9 cellular contexts compared by ENCODE assay signal in genomic region chr15:90192961-90193786, GRCh38. TPM values are rescaled to one million over a fixed set of nuclear protein-coding genes. Genes with fewer than 3 reads are reported as not detected.
DNase-seq lines count a peak whose midpoint lies in the region; ATAC-seq and TF ChIP-seq lines count a peak whose summit lies in the region.
"Had no signal": no experiment of that assay in that cellular context is flagged by ENCODE, and none has a peak within 500 bp of the region (broad histone marks: within the 10 kb centered on the region; RNA-seq: fewer than 3 reads in every experiment).

No MANE protein-coding gene starts in this region.

- H3K27me3 ChIP-seq in adrenal gland = no peaks in the 10 kb centered on the region
- H3K27me3 ChIP-seq in right lobe of liver = no peaks in the 10 kb centered on the region
- no peaks in the 10 kb centered on the region for H3K27me3 ChIP-seq in tibial nerve

- H3K27ac ChIP-seq in adrenal gland (peak overlapping the region; percentile 65 to 80 (median 74)), right lobe of liver (peak overlapping the region; percentile 50 to 71 (median 56)), tibial nerve (peak overlapping the region; percentile 75 to 97 (median 86))

- H3K4me3 ChIP-seq in adrenal gland (no peak overlapping the region), right lobe of liver (no peak overlapping the region), tibial nerve (no peak overlapping the region)

- WGBS in adrenal gland, 4 donors = 28 to 52% (median 47%) methylated on average over 7 to 16 of the region's 16 CpGs
- WGBS in right lobe of liver (ENCODE audit: insufficient coverage, low coverage, low lambda C conversion rate, missing lambda C conversion rate) = 29% methylated on average over 9 of the region's 16 CpGs
- WGBS in tibial nerve, 2 donors = 44 to 52% methylated on average over 14 to 16 of the region's 16 CpGs

- TF ChIP-seq CTCF in adrenal gland (IDR thresholded peaks at IDR 0.05) (no peak), right lobe of liver (IDR thresholded peaks at IDR 0.05) (no peak), tibial nerve (IDR thresholded peaks at IDR 0.05) (no peak)

- no peak for TF ChIP-seq EP300 in tibial nerve (IDR thresholded peaks at IDR 0.05)

- no peaks in the 10 kb centered on the region for H3K9me3 ChIP-seq in adrenal gland (replicated peaks in 1 of 3)
- no peaks in the 10 kb centered on the region for H3K9me3 ChIP-seq in right lobe of liver
- no peaks in the 10 kb centered on the region for H3K9me3 ChIP-seq in tibial nerve

- no peaks in the 10 kb centered on the region for H3K27me3 Mint-ChIP-seq in activated CD4-positive, alpha-beta T cell treated with anti-CD3 and anti-CD28 coated beads, Interleukin-2, amount 10 ng/mL, durations not matched to agents 24 days and 14 days

- peaks cover 46 to 57% of the 10 kb centered on the region in 2 donors for H3K4me1 ChIP-seq in adrenal gland (replicated peaks in 1 of 2)
- H3K4me1 ChIP-seq in right lobe of liver = peaks cover 0 to 59% (median 19%) of the 10 kb centered on the region in 4 donors
- peaks cover 0 to 68% (median 52%) of the 10 kb centered on the region in 4 donors for H3K4me1 ChIP-seq in tibial nerve

- peak in 1 of 2 donors; percentile 10 for TF ChIP-seq POLR2A in adrenal gland (IDR thresholded peaks at IDR 0.05)
- no peak for TF ChIP-seq POLR2A in right lobe of liver (IDR thresholded peaks at IDR 0.05)
- TF ChIP-seq POLR2A in tibial nerve (IDR thresholded peaks at IDR 0.05) = no peak

- peak in 1 of 4 donors; percentile 3 for ATAC-seq in right lobe of liver
- no peak for ATAC-seq in GM21786 (IDR thresholded peaks at IDR 0.05; ENCODE audit: unreplicated experiment)
- ATAC-seq in GM18511 (IDR thresholded peaks at IDR 0.05; ENCODE audit: unreplicated experiment) = no peak

- no peaks in the 10 kb centered on the region for H3K9me3 Mint-ChIP-seq in activated CD4-positive, alpha-beta T cell treated with anti-CD3 and anti-CD28 coated beads, Interleukin-2, amount 10 ng/mL, durations not matched to agents 24 days and 14 days

- peak overlapping the region; percentile 62 for H3K4me3 Mint-ChIP-seq in activated CD4-positive, alpha-beta T cell treated with anti-CD3 and anti-CD28 coated beads, Interleukin-2, amount 10 ng/mL, durations not matched to agents 24 days and 14 days

- peaks cover 32% of the 10 kb centered on the region for H3K4me1 Mint-ChIP-seq in activated CD4-positive, alpha-beta T cell treated with anti-CD3 and anti-CD28 coated beads, Interleukin-2, amount 10 ng/mL, durations not matched to agents 24 days and 14 days

- no peak for DNase-seq in activated CD4-positive, alpha-beta T cell treated with anti-CD3 and anti-CD28 coated beads, Interleukin-2, amount 10 ng/mL, durations not matched to agents 24 days and 14 days
- DNase-seq in activated CD4-positive, alpha-beta T cell treated with anti-CD3 and anti-CD28 coated beads, Interleukin-2, amount 50 U/mL, for 4 hours = no peak
- DNase-seq in adrenal gland (peak in 3 of 7 donors; percentile 38 to 49 (median 41)), right lobe of liver (no peak), tibial nerve (ENCODE audit: low spot score in 2 of 2) (no peak)
- DNase-seq in stimulated activated CD4-positive, alpha-beta T cell treated with anti-CD3 and anti-CD28 coated beads, Interleukin-15, amount 100 ng/mL, for 24 hours = no peak
- DNase-seq: KG1 had no signal

- peak overlapping the region; percentile 10 for H3K27ac Mint-ChIP-seq in activated CD4-positive, alpha-beta T cell treated with anti-CD3 and anti-CD28 coated beads, Interleukin-2, amount 10 ng/mL, durations not matched to agents 24 days and 14 days

- H3K36me3 ChIP-seq in adrenal gland (replicated peaks in 1 of 2) (no peaks in the 10 kb centered on the region), right lobe of liver (no peaks in the 10 kb centered on the region), tibial nerve (peaks cover 0 to 4% (median 0%) of the 10 kb centered on the region in 3 donors)

- peaks cover 7% of the 10 kb centered on the region for H3K36me3 Mint-ChIP-seq in activated CD4-positive, alpha-beta T cell treated with anti-CD3 and anti-CD28 coated beads, Interleukin-2, amount 10 ng/mL, durations not matched to agents 24 days and 14 days (ENCODE audit: low read depth)

- intact Hi-C loops in activated CD4-positive, alpha-beta T cell treated with anti-CD3 and anti-CD28 coated beads, Interleukin-2, amount 10 ng/mL, durations not matched to agents 24 days and 14 days (cut with micrococcal nuclease) = no loop called here
- intact Hi-C loops in adrenal gland (cut with DNase I) = no loop called here
- intact Hi-C loops in right lobe of liver (cut with DNase I) = no loop called here

RNA-seq across cellular contexts. Expression of gene SEMA4B, which starts 8.0 kb away (rescaled TPM):
- total RNA-seq in activated CD4-positive, alpha-beta T cell treated with anti-CD3 and anti-CD28 coated beads, Interleukin-2, amount 10 ng/mL, durations not matched to agents 24 days and 14 days = 17.5 and 18.9 TPM in 2 replicates
- total RNA-seq in adrenal gland (100 to 1,000 TPM in 4 of 8 donors, 10 to 100 TPM in 4; 27.5 to 155 (median 97.3) TPM), right lobe of liver (10 to 100 TPM; 17.1 to 67.7 (median 20.3) TPM), tibial nerve (100 to 1,000 TPM in 1 of 4 donors, 10 to 100 TPM in 3; 43.1 to 104 (median 59.0) TPM)
- 10 to 100 TPM; 20.2 to 50.3 (median 41.6) TPM for polyA plus RNA-seq in adrenal gland

RNA-seq across cellular contexts. Expression of gene CIB1, which starts 40.6 kb away (rescaled TPM):
- 149 and 156 TPM in 2 replicates for total RNA-seq in activated CD4-positive, alpha-beta T cell treated with anti-CD3 and anti-CD28 coated beads, Interleukin-2, amount 10 ng/mL, durations not matched to agents 24 days and 14 days
- 100 to 1,000 TPM in 5 of 8 donors, 10 to 100 TPM in 3; 38.8 to 191 (median 121) TPM for total RNA-seq in adrenal gland
- 100 to 1,000 TPM; 138 to 259 (median 141) TPM for polyA plus RNA-seq in adrenal gland
- 10 to 100 TPM; 43.4 to 83.0 (median 51.0) TPM for total RNA-seq in right lobe of liver
- 10 to 100 TPM; 27.5 to 48.1 (median 37.8) TPM for total RNA-seq in tibial nerve

RNA-seq across cellular contexts. Expression of gene GDPGP1, which starts 40.8 kb away (rescaled TPM):
- total RNA-seq in activated CD4-positive, alpha-beta T cell treated with anti-CD3 and anti-CD28 coated beads, Interleukin-2, amount 10 ng/mL, durations not matched to agents 24 days and 14 days = 9.9 and 11.9 TPM in 2 replicates
- 10 to 100 TPM in 5 of 8 donors, 1 to 10 TPM in 3; 7.0 to 17.1 (median 10.4) TPM for total RNA-seq in adrenal gland
- polyA plus RNA-seq in adrenal gland = 1 to 10 TPM; 2.6 to 4.7 (median 2.9) TPM
- total RNA-seq in right lobe of liver = 10 to 100 TPM in 2 of 6 experiments, 1 to 10 TPM in 4; 3.6 to 13.6 (median 7.3) TPM
- 1 to 10 TPM; 1.4 to 6.9 (median 4.9) TPM for total RNA-seq in tibial nerve

RNA-seq across cellular contexts. Expression of gene TTLL13, which starts 56.2 kb away (rescaled TPM):
- 0.44 and 1.4 TPM in 2 replicates for total RNA-seq in activated CD4-positive, alpha-beta T cell treated with anti-CD3 and anti-CD28 coated beads, Interleukin-2, amount 10 ng/mL, durations not matched to agents 24 days and 14 days
- total RNA-seq in adrenal gland (under 1 TPM in 3 of 8 donors, not detected in 5; 0.28 to 0.43 (median 0.42) TPM), right lobe of liver (under 1 TPM in 2 of 6 experiments, not detected in 4; 0.13 to 0.46 TPM), tibial nerve (under 1 TPM in 1 of 4 donors, not detected in 3; 0.60 TPM)
- polyA plus RNA-seq in adrenal gland = 1 to 10 TPM in 1 of 3 donors, under 1 TPM in 2; 0.11 to 1.9 (median 0.20) TPM
